Comparison of ENCODE assay signal across 1 cellular context in genomic region chr3:61877359-61877770, GRCh38.
TF ChIP-seq lines count a peak whose summit lies in the region.

No MANE protein-coding gene starts in this region.

TF ChIP-seq in K562, 482 proteins besides CTCF, POLR2A, EP300 and RAD21 (continued from another document and continues in another):
- TF ChIP-seq CTCFL (IDR thresholded peaks at IDR 0.05; ENCODE audit: borderline replicate concordance, insufficient read depth, low read depth, low read length, poor library complexity, severe bottlenecking) (no peak), PHB2 (IDR thresholded peaks at IDR 0.05; ENCODE audit: low read depth) (no peak), SMARCE1 (IDR thresholded peaks at IDR 0.05) (no peak), CBFB (CRISPR knock-in tag; IDR thresholded peaks at IDR 0.05) (no peak), STAT6 (CRISPR knock-in tag; IDR thresholded peaks at IDR 0.05) (no peak), ZBTB1 (CRISPR knock-in tag; IDR thresholded peaks at IDR 0.05; ENCODE audit: borderline replicate concordance, low read depth) (no peak), EP400 (IDR thresholded peaks at IDR 0.05) (peak; percentile 32; the same call in 1 of the 2 replicates), HNRNPUL1 (IDR thresholded peaks at IDR 0.05; ENCODE audit: low read length) (no peak), E4F1 (CRISPR knock-in tag; IDR thresholded peaks at IDR 0.05; ENCODE audit: borderline replicate concordance) (no peak), TAL1 (IDR thresholded peaks at IDR 0.05) (no peak), U2AF1 (optimal IDR thresholded peaks at IDR 0.05; ENCODE audit: low read depth, low read length) (no peak), ZBED1 (IDR thresholded peaks at IDR 0.05) (no peak), SAP30 (IDR thresholded peaks at IDR 0.05; ENCODE audit: borderline replicate concordance, insufficient read depth, low read depth, low read length, poor library complexity, severe bottlenecking) (no peak), NCOA4 (IDR thresholded peaks at IDR 0.05; ENCODE audit: partially characterized antibody) (no peak), ZNF124 (CRISPR knock-in tag; IDR thresholded peaks at IDR 0.05) (no peak), PTTG1 (tag; IDR thresholded peaks at IDR 0.05; ENCODE audit: low read depth) (no peak), GABPA (tag; conservative IDR thresholded peaks at IDR 0.05; ENCODE audit: low read depth) (no peak), MECOM (CRISPR knock-in tag; IDR thresholded peaks at IDR 0.05) (no peak), RBM14 (IDR thresholded peaks at IDR 0.05; ENCODE audit: borderline replicate concordance, insufficient read depth, low read depth, low read length) (no peak), ZNF41 (CRISPR knock-in tag; conservative IDR thresholded peaks at IDR 0.05) (no peak), STAG1 (CRISPR knock-in tag; IDR thresholded peaks at IDR 0.05; ENCODE audit: borderline replicate concordance) (no peak), NR2C2 (CRISPR knock-in tag; IDR thresholded peaks at IDR 0.05) (no peak), NR2C2 (tag; IDR thresholded peaks at IDR 0.05) (peak; percentile 32; the same call in 1 of the 2 replicates), SREBF2 (CRISPR knock-in tag; IDR thresholded peaks at IDR 0.05) (no peak), ZNF280A (IDR thresholded peaks at IDR 0.05; ENCODE audit: low read depth, partially characterized antibody) (no peak), RBM17 (IDR thresholded peaks at IDR 0.05; ENCODE audit: borderline replicate concordance, low read depth, low read length) (no peak), CEBPB (tag; IDR thresholded peaks at IDR 0.05) (no peak), GABPB2 (CRISPR knock-in tag; conservative IDR thresholded peaks at IDR 0.05) (no peak), MXI1 (IDR thresholded peaks at IDR 0.05; ENCODE audit: low read depth, low read length) (no peak), CBX5 (IDR thresholded peaks at IDR 0.05; ENCODE audit: borderline replicate concordance, low read depth) (no peak), SIN3B (IDR thresholded peaks at IDR 0.05; ENCODE audit: low read depth) (no peak), ZNF76 (CRISPR knock-in tag; IDR thresholded peaks at IDR 0.05; ENCODE audit: borderline replicate concordance) (no peak)
- TF ChIP-seq, protein P1, sequence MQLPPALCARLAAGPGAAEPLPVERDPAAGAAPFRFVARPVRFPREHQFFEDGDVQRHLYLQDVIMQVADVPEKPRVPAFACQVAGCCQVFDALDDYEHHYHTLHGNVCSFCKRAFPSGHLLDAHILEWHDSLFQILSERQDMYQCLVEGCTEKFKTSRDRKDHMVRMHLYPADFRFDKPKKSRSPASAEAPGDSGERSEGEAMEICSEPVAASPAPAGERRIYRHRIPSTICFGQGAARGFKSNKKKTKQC (CRISPR knock-in tag; IDR thresholded peaks at IDR 0.05), result no peak
- TF ChIP-seq, protein P2, sequence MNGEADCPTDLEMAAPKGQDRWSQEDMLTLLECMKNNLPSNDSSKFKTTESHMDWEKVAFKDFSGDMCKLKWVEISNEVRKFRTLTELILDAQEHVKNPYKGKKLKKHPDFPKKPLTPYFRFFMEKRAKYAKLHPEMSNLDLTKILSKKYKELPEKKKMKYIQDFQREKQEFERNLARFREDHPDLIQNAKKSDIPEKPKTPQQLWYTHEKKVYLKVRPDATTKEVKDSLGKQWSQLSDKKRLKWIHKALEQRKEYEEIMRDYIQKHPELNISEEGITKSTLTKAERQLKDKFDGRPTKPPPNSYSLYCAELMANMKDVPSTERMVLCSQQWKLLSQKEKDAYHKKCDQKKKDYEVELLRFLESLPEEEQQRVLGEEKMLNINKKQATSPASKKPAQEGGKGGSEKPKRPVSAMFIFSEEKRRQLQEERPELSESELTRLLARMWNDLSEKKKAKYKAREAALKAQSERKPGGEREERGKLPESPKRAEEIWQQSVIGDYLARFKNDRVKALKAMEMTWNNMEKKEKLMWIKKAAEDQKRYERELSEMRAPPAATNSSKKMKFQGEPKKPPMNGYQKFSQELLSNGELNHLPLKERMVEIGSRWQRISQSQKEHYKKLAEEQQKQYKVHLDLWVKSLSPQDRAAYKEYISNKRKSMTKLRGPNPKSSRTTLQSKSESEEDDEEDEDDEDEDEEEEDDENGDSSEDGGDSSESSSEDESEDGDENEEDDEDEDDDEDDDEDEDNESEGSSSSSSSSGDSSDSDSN (IDR thresholded peaks at IDR 0.05; ENCODE audit: borderline replicate concordance in 1 of 2, low read depth in 2 of 2, low read length in 2 of 2), result no peak
- TF ChIP-seq, protein P3, sequence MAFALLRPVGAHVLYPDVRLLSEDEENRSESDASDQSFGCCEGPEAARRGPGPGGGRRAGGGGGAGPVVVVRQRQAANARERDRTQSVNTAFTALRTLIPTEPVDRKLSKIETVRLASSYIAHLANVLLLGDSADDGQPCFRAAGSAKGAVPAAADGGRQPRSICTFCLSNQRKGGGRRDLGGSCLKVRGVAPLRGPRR (CRISPR knock-in tag; IDR thresholded peaks at IDR 0.05), result no peak
- TF ChIP-seq, protein P4, sequence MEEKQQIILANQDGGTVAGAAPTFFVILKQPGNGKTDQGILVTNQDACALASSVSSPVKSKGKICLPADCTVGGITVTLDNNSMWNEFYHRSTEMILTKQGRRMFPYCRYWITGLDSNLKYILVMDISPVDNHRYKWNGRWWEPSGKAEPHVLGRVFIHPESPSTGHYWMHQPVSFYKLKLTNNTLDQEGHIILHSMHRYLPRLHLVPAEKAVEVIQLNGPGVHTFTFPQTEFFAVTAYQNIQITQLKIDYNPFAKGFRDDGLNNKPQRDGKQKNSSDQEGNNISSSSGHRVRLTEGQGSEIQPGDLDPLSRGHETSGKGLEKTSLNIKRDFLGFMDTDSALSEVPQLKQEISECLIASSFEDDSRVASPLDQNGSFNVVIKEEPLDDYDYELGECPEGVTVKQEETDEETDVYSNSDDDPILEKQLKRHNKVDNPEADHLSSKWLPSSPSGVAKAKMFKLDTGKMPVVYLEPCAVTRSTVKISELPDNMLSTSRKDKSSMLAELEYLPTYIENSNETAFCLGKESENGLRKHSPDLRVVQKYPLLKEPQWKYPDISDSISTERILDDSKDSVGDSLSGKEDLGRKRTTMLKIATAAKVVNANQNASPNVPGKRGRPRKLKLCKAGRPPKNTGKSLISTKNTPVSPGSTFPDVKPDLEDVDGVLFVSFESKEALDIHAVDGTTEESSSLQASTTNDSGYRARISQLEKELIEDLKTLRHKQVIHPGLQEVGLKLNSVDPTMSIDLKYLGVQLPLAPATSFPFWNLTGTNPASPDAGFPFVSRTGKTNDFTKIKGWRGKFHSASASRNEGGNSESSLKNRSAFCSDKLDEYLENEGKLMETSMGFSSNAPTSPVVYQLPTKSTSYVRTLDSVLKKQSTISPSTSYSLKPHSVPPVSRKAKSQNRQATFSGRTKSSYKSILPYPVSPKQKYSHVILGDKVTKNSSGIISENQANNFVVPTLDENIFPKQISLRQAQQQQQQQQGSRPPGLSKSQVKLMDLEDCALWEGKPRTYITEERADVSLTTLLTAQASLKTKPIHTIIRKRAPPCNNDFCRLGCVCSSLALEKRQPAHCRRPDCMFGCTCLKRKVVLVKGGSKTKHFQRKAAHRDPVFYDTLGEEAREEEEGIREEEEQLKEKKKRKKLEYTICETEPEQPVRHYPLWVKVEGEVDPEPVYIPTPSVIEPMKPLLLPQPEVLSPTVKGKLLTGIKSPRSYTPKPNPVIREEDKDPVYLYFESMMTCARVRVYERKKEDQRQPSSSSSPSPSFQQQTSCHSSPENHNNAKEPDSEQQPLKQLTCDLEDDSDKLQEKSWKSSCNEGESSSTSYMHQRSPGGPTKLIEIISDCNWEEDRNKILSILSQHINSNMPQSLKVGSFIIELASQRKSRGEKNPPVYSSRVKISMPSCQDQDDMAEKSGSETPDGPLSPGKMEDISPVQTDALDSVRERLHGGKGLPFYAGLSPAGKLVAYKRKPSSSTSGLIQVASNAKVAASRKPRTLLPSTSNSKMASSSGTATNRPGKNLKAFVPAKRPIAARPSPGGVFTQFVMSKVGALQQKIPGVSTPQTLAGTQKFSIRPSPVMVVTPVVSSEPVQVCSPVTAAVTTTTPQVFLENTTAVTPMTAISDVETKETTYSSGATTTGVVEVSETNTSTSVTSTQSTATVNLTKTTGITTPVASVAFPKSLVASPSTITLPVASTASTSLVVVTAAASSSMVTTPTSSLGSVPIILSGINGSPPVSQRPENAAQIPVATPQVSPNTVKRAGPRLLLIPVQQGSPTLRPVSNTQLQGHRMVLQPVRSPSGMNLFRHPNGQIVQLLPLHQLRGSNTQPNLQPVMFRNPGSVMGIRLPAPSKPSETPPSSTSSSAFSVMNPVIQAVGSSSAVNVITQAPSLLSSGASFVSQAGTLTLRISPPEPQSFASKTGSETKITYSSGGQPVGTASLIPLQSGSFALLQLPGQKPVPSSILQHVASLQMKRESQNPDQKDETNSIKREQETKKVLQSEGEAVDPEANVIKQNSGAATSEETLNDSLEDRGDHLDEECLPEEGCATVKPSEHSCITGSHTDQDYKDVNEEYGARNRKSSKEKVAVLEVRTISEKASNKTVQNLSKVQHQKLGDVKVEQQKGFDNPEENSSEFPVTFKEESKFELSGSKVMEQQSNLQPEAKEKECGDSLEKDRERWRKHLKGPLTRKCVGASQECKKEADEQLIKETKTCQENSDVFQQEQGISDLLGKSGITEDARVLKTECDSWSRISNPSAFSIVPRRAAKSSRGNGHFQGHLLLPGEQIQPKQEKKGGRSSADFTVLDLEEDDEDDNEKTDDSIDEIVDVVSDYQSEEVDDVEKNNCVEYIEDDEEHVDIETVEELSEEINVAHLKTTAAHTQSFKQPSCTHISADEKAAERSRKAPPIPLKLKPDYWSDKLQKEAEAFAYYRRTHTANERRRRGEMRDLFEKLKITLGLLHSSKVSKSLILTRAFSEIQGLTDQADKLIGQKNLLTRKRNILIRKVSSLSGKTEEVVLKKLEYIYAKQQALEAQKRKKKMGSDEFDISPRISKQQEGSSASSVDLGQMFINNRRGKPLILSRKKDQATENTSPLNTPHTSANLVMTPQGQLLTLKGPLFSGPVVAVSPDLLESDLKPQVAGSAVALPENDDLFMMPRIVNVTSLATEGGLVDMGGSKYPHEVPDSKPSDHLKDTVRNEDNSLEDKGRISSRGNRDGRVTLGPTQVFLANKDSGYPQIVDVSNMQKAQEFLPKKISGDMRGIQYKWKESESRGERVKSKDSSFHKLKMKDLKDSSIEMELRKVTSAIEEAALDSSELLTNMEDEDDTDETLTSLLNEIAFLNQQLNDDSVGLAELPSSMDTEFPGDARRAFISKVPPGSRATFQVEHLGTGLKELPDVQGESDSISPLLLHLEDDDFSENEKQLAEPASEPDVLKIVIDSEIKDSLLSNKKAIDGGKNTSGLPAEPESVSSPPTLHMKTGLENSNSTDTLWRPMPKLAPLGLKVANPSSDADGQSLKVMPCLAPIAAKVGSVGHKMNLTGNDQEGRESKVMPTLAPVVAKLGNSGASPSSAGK (IDR thresholded peaks at IDR 0.05), result peak; percentile 23; the same call in 1 of the 2 replicates
